20 cellular contexts compared by ENCODE assay signal in the genomic region with DNA sequence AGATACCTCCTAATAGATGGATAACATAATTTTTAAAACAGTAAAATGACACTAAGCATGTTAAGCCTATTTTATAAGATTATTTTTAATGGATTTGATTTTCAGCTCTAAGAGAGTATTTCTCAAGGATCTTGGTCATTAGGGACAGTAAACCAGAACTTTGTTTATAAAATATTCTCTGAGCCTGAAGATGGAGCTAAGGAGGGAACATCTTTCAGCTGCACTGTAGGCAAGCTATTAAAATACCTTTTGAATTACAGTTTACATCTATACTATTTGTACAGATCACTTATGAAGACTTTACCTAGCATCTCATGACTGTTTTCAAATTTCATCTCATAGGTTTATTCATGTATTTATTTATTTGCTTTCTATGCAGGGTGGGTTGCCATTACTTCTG.
DNase-seq lines count a peak whose midpoint lies in the region; ATAC-seq, FAIRE-seq and TF ChIP-seq lines count a peak whose summit lies in the region.
"Had no signal": no experiment of that assay in that cellular context is flagged by ENCODE, and none has a peak within 500 bp of the region (broad histone marks: within the 10 kb centered on the region; RNA-seq: fewer than 3 reads in every experiment).

No MANE protein-coding gene starts in this region.

- H3K9ac ChIP-seq in adipocyte (ENCODE audit: low read length), result no peak overlapping the region
- H3K9ac ChIP-seq: BLaER1 treated with 17β-estradiol and CSF1 and Interleukin-3, amounts not matched to agents 10 nM and 100 nM had no signal

- H3K27ac Mint-ChIP-seq in CD4-positive, alpha-beta T cell, result no peak overlapping the region
- H3K27ac Mint-ChIP-seq: CD4-positive, CD25-positive, alpha-beta regulatory T cell; HFFc6 had no signal

- FAIRE-seq in H54 (lab: Jason Lieb, UNC) (peak; percentile 50), pancreas (lab: Jason Lieb, UNC) (peak; percentile 32)
- FAIRE-seq: A549, GM12878, GM18507, H1, HepG2, HTR-8/SVneo had no signal

- intact Hi-C loops in pancreas (cut with DNase I), result no loop called here
- intact Hi-C loops in CD4-positive, alpha-beta T cell (cut with DNase I, micrococcal nuclease), result no loop called here

- H3K36me3 ChIP-seq in adipocyte (ENCODE audit: control insufficient read depth, insufficient read depth, low read length, severe bottlenecking), result no peaks in the 10 kb centered on the region
- H3K36me3 ChIP-seq in pancreas, result no peaks in the 10 kb centered on the region
- H3K36me3 ChIP-seq: BLaER1 treated with 17β-estradiol and CSF1 and Interleukin-3, amounts not matched to agents 10 nM and 100 nM had no signal

- H3K4me3 ChIP-seq in adipocyte (ENCODE audit: low read length) (no peak overlapping the region), pancreas (no peak overlapping the region)
- H3K4me3 ChIP-seq: A549; BLaER1 treated with 17β-estradiol and CSF1 and Interleukin-3, amounts not matched to agents 10 nM and 100 nM; GM12878 had no signal

- H3K9me3 ChIP-seq in adipocyte (ENCODE audit: control insufficient read depth, low read length) (no peaks in the 10 kb centered on the region), pancreas (no peaks in the 10 kb centered on the region)
- no peaks in the 10 kb centered on the region for H3K9me3 ChIP-seq in CD4-positive, alpha-beta T cell (ENCODE audit: control insufficient read depth, low read length)
- H3K9me3 ChIP-seq: A549 had no signal

- no peak for TF ChIP-seq POLR2A in H54 (IDR thresholded peaks at IDR 0.05; ENCODE audit: low read depth, low read length)

- H3K4me1 Mint-ChIP-seq in CD4-positive, alpha-beta T cell (ENCODE audit: low read depth), result no peaks in the 10 kb centered on the region
- H3K4me1 Mint-ChIP-seq: CD4-positive, CD25-positive, alpha-beta regulatory T cell had no signal

- POLR2A ChIA-PET in CD4-positive, alpha-beta T cell (lab: Charles Lee), result no interaction called here

- H3K27ac ChIP-seq in pancreas, result no peak overlapping the region
- no peak overlapping the region for H3K27ac ChIP-seq in CD4-positive, alpha-beta T cell (ENCODE audit: low read depth, low read length)
- H3K27ac ChIP-seq: A549; BLaER1 treated with 17β-estradiol and CSF1 and Interleukin-3, amounts not matched to agents 10 nM and 100 nM had no signal

- no peak for DNase-seq in H54 (ENCODE audit: insufficient read length, low spot score)
- DNase-seq in adipocyte (ENCODE audit: low read depth), result peak; percentile 27
- DNase-seq in fibroblast of peridontal ligament (ENCODE audit: extremely low read depth), result peak; percentile 27
- no peak for DNase-seq in pancreas
- no peak for DNase-seq in NK-92 treated with Interleukin-12 subunit alpha and Interleukin-12 subunit beta, amount 100 ng/mL, for 24 hours (lab: John Stamatoyannopoulos, UW)
- DNase-seq in CD4-positive, alpha-beta T cell, result no peak
- no peak for DNase-seq in AG08396 (ENCODE audit: low spot score)
- DNase-seq: Calu3; CD4-positive, CD25-positive, alpha-beta regulatory T cell; DMS 273 treated with DMSO at 0.1 percent for 48 hours; DMS79; HCEC 1CT; HFFc6 had no signal

- no peak for TF ChIP-seq CTCF in pancreas (IDR thresholded peaks at IDR 0.05)
- no peak for TF ChIP-seq CTCF in CD4-positive, alpha-beta T cell (IDR thresholded peaks at IDR 0.05)

- no peak overlapping the region for H3K4me3 Mint-ChIP-seq in CD4-positive, alpha-beta T cell
- H3K4me3 Mint-ChIP-seq: CD4-positive, CD25-positive, alpha-beta regulatory T cell; HFFc6 had no signal

- no peaks in the 10 kb centered on the region for H3K9me3 Mint-ChIP-seq in CD4-positive, alpha-beta T cell
- H3K9me3 Mint-ChIP-seq: CD4-positive, CD25-positive, alpha-beta regulatory T cell; HFFc6 had no signal

- no peaks in the 10 kb centered on the region for H3K4me1 ChIP-seq in adipocyte (ENCODE audit: control insufficient read depth, insufficient read depth, low read length)
- H3K4me1 ChIP-seq in pancreas, result no peaks in the 10 kb centered on the region
- H3K4me1 ChIP-seq: A549 had no signal

- no peak for ATAC-seq in pancreas
- ATAC-seq in CD4-positive, alpha-beta T cell (ENCODE audit: poor library complexity), result no peak
- ATAC-seq: A549, GM12878, HepG2 had no signal

- peaks cover 25% of the 10 kb centered on the region for H3K27me3 Mint-ChIP-seq in CD4-positive, alpha-beta T cell
- H3K27me3 Mint-ChIP-seq: CD4-positive, CD25-positive, alpha-beta regulatory T cell had no signal

- H3K36me3 Mint-ChIP-seq in CD4-positive, alpha-beta T cell (ENCODE audit: low read depth), result no peaks in the 10 kb centered on the region
- H3K36me3 Mint-ChIP-seq: CD4-positive, CD25-positive, alpha-beta regulatory T cell had no signal

- CTCF ChIA-PET in CD4-positive, alpha-beta T cell (lab: Charles Lee), result no interaction called here

- no peaks in the 10 kb centered on the region for H3K27me3 ChIP-seq in adipocyte (replicated peaks; ENCODE audit: control insufficient read depth, insufficient read depth, low read length)
- peaks cover 0 to 8% (median 0%) of the 10 kb centered on the region in 4 donors for H3K27me3 ChIP-seq in pancreas
- H3K27me3 ChIP-seq in CD4-positive, alpha-beta T cell (ENCODE audit: control insufficient read depth, insufficient read depth, low read length), result no peaks in the 10 kb centered on the region
- H3K27me3 ChIP-seq: BLaER1 treated with 17β-estradiol and CSF1 and Interleukin-3, amounts not matched to agents 10 nM and 100 nM had no signal

Comparison
In these comparisons a context has a peak if more than half of its experiments do, and no peak if none do; other contexts are left out.
1. DNase-seq: peak in adipocyte (single experiment) and fibroblast of peridontal ligament (single experiment); none in H54 (single experiment), pancreas (0 of 6), NK-92 treated with Interleukin-12 subunit alpha and Interleukin-12 subunit beta, amount 100 ng/mL, for 24 hours (single experiment), CD4-positive, alpha-beta T cell (0 of 10) and AG08396 (single experiment).